ENCODE assay signal across 22 cellular contexts in the genomic region with DNA sequence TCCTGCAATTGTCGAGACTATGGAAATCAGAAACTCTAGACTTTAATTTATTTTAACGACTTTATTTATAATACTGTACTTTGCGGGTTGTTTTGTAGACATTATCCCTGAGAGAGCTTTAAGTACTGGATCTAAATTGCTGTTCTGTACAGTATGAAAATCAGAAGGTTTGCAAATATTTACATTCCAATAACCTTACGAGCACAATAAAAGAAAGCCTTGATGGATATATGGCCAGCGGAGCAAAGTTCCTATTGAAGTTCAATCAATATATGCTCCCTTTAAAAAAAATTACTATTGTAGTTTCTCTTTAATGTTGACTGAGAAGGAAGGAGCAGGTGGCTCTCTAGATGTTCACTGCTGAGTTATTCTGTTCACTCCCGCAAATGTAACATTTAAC.
DNase-seq lines count a peak whose midpoint lies in the region; ATAC-seq, FAIRE-seq and TF ChIP-seq lines count a peak whose summit lies in the region.
"Had no signal": no experiment of that assay in that cellular context is flagged by ENCODE, and none has a peak within 500 bp of the region (broad histone marks: within the 10 kb centered on the region; RNA-seq: fewer than 3 reads in every experiment).

No MANE protein-coding gene starts in this region.

- DNase-seq in DMS79 treated with DMSO at 0.1 percent for 48 hours (lab: John Stamatoyannopoulos, UW): peak; percentile 13
- DNase-seq in DMS79 (lab: John Stamatoyannopoulos, UW): no peak
- DNase-seq in NCI-H1436 treated with DMSO at 0.1 percent for 48 hours (lab: John Stamatoyannopoulos, UW): peak; percentile 83
- peak; percentile 66 to 68 for DNase-seq in NCI-H526 (lab: John Stamatoyannopoulos, UW)
- DNase-seq in mesendoderm: no peak
- no peak for DNase-seq in amniotic stem cell (lab: John Stamatoyannopoulos, UW)
- no peak for DNase-seq in H54 (ENCODE audit: insufficient read length, low spot score)
- DNase-seq: activated gamma-delta T cell treated with Interleukin-2 at 50 U/mL for 16 hours; activated T-cell treated with anti-CD3 and anti-CD28 coated beads, Interleukin-2, amount 50 U/mL, for 24 hours; brain microvascular endothelial cell; effector CD8-positive, alpha-beta T cell; GDM1; KG1; left cardiac atrium; naive B cell; nucleus accumbens; psoas muscle; T-helper 17 cell; upper lobe of left lung had no signal

- no peak for TF ChIP-seq POLR2A in H54 (IDR thresholded peaks at IDR 0.05; ENCODE audit: low read depth, low read length)

- no peak overlapping the region for H2BK15ac ChIP-seq in mesendoderm (replicated peaks; ENCODE audit: low read depth)

- no peak for FAIRE-seq in H54 (lab: Jason Lieb, UNC)
- FAIRE-seq: H1 had no signal

- H3K18ac ChIP-seq in mesendoderm (ENCODE audit: low read length): no peak overlapping the region

- H3K36me3 ChIP-seq in mesendoderm (ENCODE audit: control insufficient read depth, insufficient read depth, low read length): no peaks in the 10 kb centered on the region
- H3K36me3 ChIP-seq: brain microvascular endothelial cell, upper lobe of left lung had no signal

- H3K4me1 ChIP-seq in mesendoderm (ENCODE audit: control insufficient read depth, low read depth, low read length): no peaks in the 10 kb centered on the region
- H3K4me1 ChIP-seq: psoas muscle, upper lobe of left lung had no signal

- H2AK5ac ChIP-seq in mesendoderm (ENCODE audit: low read length): no peak overlapping the region

- no peak overlapping the region for H3K23ac ChIP-seq in mesendoderm (ENCODE audit: low read length)

- no peak overlapping the region for H2BK5ac ChIP-seq in mesendoderm (ENCODE audit: low read length)

- no peak overlapping the region for H3K56ac ChIP-seq in mesendoderm (ENCODE audit: low read length)

- H3K9ac ChIP-seq in mesendoderm (ENCODE audit: low read length): no peak overlapping the region

- H4K5ac ChIP-seq in mesendoderm (ENCODE audit: low read length): no peak overlapping the region

- H3K79me2 ChIP-seq in mesendoderm (ENCODE audit: control insufficient read depth, insufficient read depth, low read length): no peaks in the 10 kb centered on the region

- no peak overlapping the region for H3K4ac ChIP-seq in mesendoderm (ENCODE audit: low read depth, low read length)

- H3K27me3 ChIP-seq in mesendoderm (ENCODE audit: insufficient read depth, low read length, poor library complexity): no peaks in the 10 kb centered on the region
- H3K27me3 ChIP-seq: brain microvascular endothelial cell, upper lobe of left lung had no signal

- no peak for ATAC-seq in HG02938 (IDR thresholded peaks at IDR 0.05; ENCODE audit: unreplicated experiment)
- ATAC-seq: left cardiac atrium, psoas muscle, T-helper 17 cell had no signal

- WGBS in mesendoderm (ENCODE audit: extremely low coverage, insufficient coverage, low lambda C conversion rate): no CpG with 5 or more reads among the region's 6 CpGs

- H4K8ac ChIP-seq in mesendoderm (ENCODE audit: low read depth, low read length): peak overlapping the region; percentile 28

- no peak overlapping the region for H2BK120ac ChIP-seq in mesendoderm (ENCODE audit: low read depth, low read length)

- no peak overlapping the region for H3K27ac ChIP-seq in mesendoderm (ENCODE audit: low read depth, low read length)
- H3K27ac ChIP-seq: 22Rv1, brain microvascular endothelial cell, psoas muscle, upper lobe of left lung had no signal

- no peaks in the 10 kb centered on the region for H3K79me1 ChIP-seq in mesendoderm (ENCODE audit: low read length)

- no peak overlapping the region for H3K4me2 ChIP-seq in mesendoderm (ENCODE audit: low read length)

- H3K4me3 ChIP-seq in mesendoderm (ENCODE audit: low read length): no peak overlapping the region
- H3K4me3 ChIP-seq: psoas muscle, upper lobe of left lung had no signal

Comparison
In these comparisons a context has a peak if more than half of its experiments do, and no peak if none do; other contexts are left out.
1. DNase-seq: peak in DMS79 treated with DMSO at 0.1 percent for 48 hours (single experiment), NCI-H1436 treated with DMSO at 0.1 percent for 48 hours (single experiment) and NCI-H526 (2 of 2); none in DMS79 (single experiment), mesendoderm (single experiment), amniotic stem cell (single experiment) and H54 (single experiment).